ENCODE assay signal across 23 cellular contexts in genomic region chrX:18652636-18653035, GRCh38. TPM values are rescaled to one million over a fixed set of nuclear protein-coding genes. Genes with fewer than 3 reads are reported as not detected.
"Had no signal": no experiment of that assay in that cellular context is flagged by ENCODE, and none has a peak within 500 bp of the region (broad histone marks: within the 10 kb centered on the region; RNA-seq: fewer than 3 reads in every experiment).

No MANE protein-coding gene starts in this region.

- H3K4me1 ChIP-seq: esophagus squamous epithelium, gastrocnemius medialis, heart right ventricle, left lung, lower lobe of right lung had no signal

- DNase-seq: dermis blood vessel endothelial cell; effector CD4-positive, alpha-beta T cell; effector memory CD4-positive, alpha-beta T cell; esophagus squamous epithelium; foreskin fibroblast; foreskin melanocyte; gastrocnemius medialis; glutamatergic neuron; head of caudate nucleus; heart right ventricle; hippocampal formation; left cardiac atrium; left lung; left ventricle myocardium superior; lower lobe of right lung; mesenchymal stem cell; midbrain; naive thymus-derived CD4-positive, alpha-beta T cell had no signal

- H3K27me3 ChIP-seq: esophagus squamous epithelium, gastrocnemius medialis, heart right ventricle, left lung had no signal

- ATAC-seq: esophagus mucosa; gastrocnemius medialis; heart right ventricle; left cardiac atrium; left lung; left ventricle myocardium superior; lower lobe of right lung; naive thymus-derived CD4-positive, alpha-beta T cell had no signal

- H3K36me3 ChIP-seq: esophagus squamous epithelium, gastrocnemius medialis, heart right ventricle, left lung, lower lobe of right lung had no signal

- H3K9me3 ChIP-seq: esophagus squamous epithelium, gastrocnemius medialis, heart right ventricle, left lung, lower lobe of right lung had no signal

- H3K4me3 ChIP-seq: coronary artery, dorsolateral prefrontal cortex, esophagus squamous epithelium, gastrocnemius medialis, heart right ventricle, left lung, lower lobe of right lung had no signal

- H3K27ac ChIP-seq: coronary artery, dorsolateral prefrontal cortex, esophagus squamous epithelium, gastrocnemius medialis, heart right ventricle, left lung, lower lobe of right lung had no signal

RNA-seq across cellular contexts. Expression of gene RS1, which starts 19.3 kb away (rescaled TPM):
- polyA plus RNA-seq: endothelial cell of umbilical vein; heart right ventricle; keratinocyte; naive thymus-derived CD4-positive, alpha-beta T cell had no signal

RNA-seq across cellular contexts. Expression of gene PPEF1, which starts 54.8 kb away (rescaled TPM):
- polyA plus RNA-seq: endothelial cell of umbilical vein, keratinocyte had no signal
